ENCODE assay signal across 18 cellular contexts in genomic region chr2:30645081-30645744, GRCh38.
A peak's percentile ranks its signal among the peaks of the same experiment; 100 is the strongest.
DNase-seq lines count a peak whose midpoint lies in the region; ATAC-seq and TF ChIP-seq lines count a peak whose summit lies in the region.
"Had no signal": no experiment of that assay in that cellular context is flagged by ENCODE, and none has a peak within 500 bp of the region (broad histone marks: within the 10 kb centered on the region; RNA-seq: fewer than 3 reads in every experiment).

No MANE protein-coding gene starts in this region.

- TF ChIP-seq CTCF in neutrophil (IDR thresholded peaks at IDR 0.05) (no peak), PC-9 (conservative IDR thresholded peaks at IDR 0.05) (no peak)

- POLR2A ChIA-PET in PC-9 (lab: Charles Lee; ENCODE audit: unreplicated experiment), result no interaction called here

- no peak overlapping the region for H3K4me2 ChIP-seq in PC-9

- peak; percentile 9 for DNase-seq in COLO668 (lab: John Stamatoyannopoulos, UW; ENCODE audit: unreplicated experiment)
- peak; percentile 19 for DNase-seq in DMS79 treated with DMSO at 0.1 percent for 48 hours (lab: John Stamatoyannopoulos, UW)
- DNase-seq in NCI-H2196 treated with DMSO at 0.1 percent for 48 hours (lab: John Stamatoyannopoulos, UW; ENCODE audit: unreplicated experiment), result peak; percentile 87
- no peak for DNase-seq in NK-92 (lab: John Stamatoyannopoulos, UW; ENCODE audit: unreplicated experiment)
- no peak for DNase-seq in PC-9
- DNase-seq: ACHN, EL, GM23248, NCI-H1105, NCI-H2171, NCI-H524, PC-3, SJCRH30, T-helper 2 cell had no signal

- H3K9me2 ChIP-seq in PC-9 (ENCODE audit: insufficient read depth), result no peaks in the 10 kb centered on the region

- no peak overlapping the region for H3K4me3 ChIP-seq in neutrophil (ENCODE audit: low read depth in 1 of 2, low read length in 1 of 2)
- no peak overlapping the region for H3K4me3 ChIP-seq in PC-9
- H3K4me3 ChIP-seq: GM12878, GM23248, HAP-1, SJCRH30 had no signal

- no TSS peak for BruUV-seq in PC-9 (replicated peaks; lab: Mats Ljungman, UMichigan)

- H3K4me1 ChIP-seq in neutrophil (ENCODE audit: control insufficient read depth in 1 of 2, insufficient read depth in 1 of 2, low read depth in 1 of 2, low read length in 1 of 2) (peaks cover 24 to 33% of the 10 kb centered on the region in 2 experiments), PC-9 (replicated peaks; ENCODE audit: insufficient read depth) (no peaks in the 10 kb centered on the region)
- H3K4me1 ChIP-seq: HAP-1, SJCRH30 had no signal

- peak overlapping the region; percentile 12 for H3K27ac ChIP-seq in neutrophil
- no peak overlapping the region for H3K27ac ChIP-seq in PC-9
- H3K27ac ChIP-seq: GM23248, SJCRH30 had no signal

- no peaks in the 10 kb centered on the region for H3F3A ChIP-seq in PC-9 (ENCODE audit: insufficient read depth, low read depth)

- H3K27me3 ChIP-seq in neutrophil (no peaks in the 10 kb centered on the region), PC-9 (ENCODE audit: insufficient read depth, low read depth) (no peaks in the 10 kb centered on the region)
- H3K27me3 ChIP-seq: SJCRH30 had no signal

- intact Hi-C loops in PC-9 (cut with micrococcal nuclease; ENCODE audit: unreplicated experiment), result no loop called here

- H2AFZ ChIP-seq in PC-9, result no peak overlapping the region
- H2AFZ ChIP-seq: GM23248 had no signal

- no peaks in the 10 kb centered on the region for H3K79me2 ChIP-seq in PC-9 (ENCODE audit: low read depth)

- no peaks in the 10 kb centered on the region for H3K9me3 ChIP-seq in neutrophil
- H3K9me3 ChIP-seq in PC-9 (ENCODE audit: insufficient read depth, low read depth), result no peaks in the 10 kb centered on the region
- H3K9me3 ChIP-seq: HAP-1, SJCRH30 had no signal

- H4K20me1 ChIP-seq in PC-9 (ENCODE audit: insufficient read depth), result no peaks in the 10 kb centered on the region

- ATAC-seq in HG03432 (IDR thresholded peaks at IDR 0.05; ENCODE audit: unreplicated experiment), result no peak
- ATAC-seq: GM12878, PC-3 had no signal

- H3K36me3 ChIP-seq in neutrophil (no peaks in the 10 kb centered on the region), PC-9 (ENCODE audit: low read depth) (0 out of 2 replicates have a peak, but pooled peaks cover 6% of the 10 kb centered on the region)

- CTCF ChIA-PET in PC-9 (lab: Charles Lee), result no interaction called here

Comparison
In these comparisons a context has a peak if more than half of its experiments do, and no peak if none do; other contexts are left out.
1. DNase-seq: peak in COLO668 (single experiment), DMS79 treated with DMSO at 0.1 percent for 48 hours (single experiment) and NCI-H2196 treated with DMSO at 0.1 percent for 48 hours (single experiment); none in NK-92 (single experiment) and PC-9 (0 of 2).